Comparison of ENCODE assay signal across 16 cellular contexts in the genomic region with DNA sequence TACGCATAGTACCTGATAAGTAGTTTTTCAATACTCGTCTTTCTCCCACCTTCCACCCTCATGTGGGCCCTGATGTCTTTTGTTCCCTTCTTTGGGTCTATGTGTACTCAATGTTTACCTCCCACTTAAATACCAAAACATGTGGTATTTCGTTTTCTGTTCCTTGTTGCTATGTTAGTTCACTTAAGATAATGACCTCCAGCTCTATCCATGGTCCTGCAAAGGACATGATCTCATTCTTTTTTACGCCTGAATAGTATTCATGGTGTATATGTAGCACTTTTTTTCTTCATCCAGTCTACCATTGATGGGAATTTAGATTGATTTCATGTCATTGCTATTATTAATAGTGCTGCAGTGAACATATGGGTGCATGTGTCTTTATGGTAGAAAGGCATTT.
DNase-seq lines count a peak whose midpoint lies in the region; ATAC-seq and TF ChIP-seq lines count a peak whose summit lies in the region.
"Had no signal": no experiment of that assay in that cellular context is flagged by ENCODE, and none has a peak within 500 bp of the region (broad histone marks: within the 10 kb centered on the region; RNA-seq: fewer than 3 reads in every experiment).

No MANE protein-coding gene starts in this region.

- peaks cover 0 to 11% of the 10 kb centered on the region in 2 experiments; a peak in 2 of 4 replicates for H3K4me1 ChIP-seq in SK-N-SH (ENCODE audit: control insufficient read depth in 1 of 2, insufficient read depth in 2 of 2, low read depth in 1 of 2, low read length in 1 of 2)
- H3K4me1 ChIP-seq: Caco-2 had no signal

- H3K27ac ChIP-seq in SK-N-SH (ENCODE audit: low read depth in 2 of 2, low read length in 1 of 2) = no peak overlapping the region
- H3K27ac ChIP-seq: 22Rv1, BLaER1, C4-2B had no signal

- H3K4me2 ChIP-seq in SK-N-SH = no peak overlapping the region
- H3K4me2 ChIP-seq: BLaER1 had no signal

- no peak overlapping the region for H2AFZ ChIP-seq in SK-N-SH (ENCODE audit: low read depth)

- TF ChIP-seq CTCF in SK-N-SH (IDR thresholded peaks at IDR 0.05) = no peak

- no peaks in the 10 kb centered on the region for H3K9me2 ChIP-seq in SK-N-SH

- H4K20me1 ChIP-seq in SK-N-SH (ENCODE audit: insufficient read depth) = no peaks in the 10 kb centered on the region
- H4K20me1 ChIP-seq: BLaER1 had no signal

- H3K36me3 ChIP-seq in SK-N-SH (replicated peaks in 1 of 2; ENCODE audit: control insufficient read depth in 1 of 2, insufficient read depth in 2 of 2, low read length in 1 of 2) = no peaks in the 10 kb centered on the region
- H3K36me3 ChIP-seq: BLaER1 had no signal

- no peaks in the 10 kb centered on the region for H3F3A ChIP-seq in SK-N-SH (replicated peaks; ENCODE audit: insufficient read depth)

- no peak overlapping the region for H3K4me3 ChIP-seq in SK-N-SH (ENCODE audit: low read depth in 2 of 2, low read length in 1 of 2)
- H3K4me3 ChIP-seq: BLaER1 had no signal

- WGBS in SK-N-SH (ENCODE audit: low lambda C conversion rate) = 73% methylated on average over 4 of the region's 4 CpGs

- POLR2A ChIA-PET in SK-N-SH (lab: Yijun Ruan, JAX) = no interaction called here

- no peaks in the 10 kb centered on the region for H3K79me2 ChIP-seq in SK-N-SH (ENCODE audit: insufficient read depth)

- H3K9me3 ChIP-seq in SK-N-SH = no peaks in the 10 kb centered on the region
- H3K9me3 ChIP-seq: BLaER1, Caco-2 had no signal

- no peak for TF ChIP-seq RAD21 in SK-N-SH (IDR thresholded peaks at IDR 0.05; ENCODE audit: low read length)

- CTCF ChIA-PET in SK-N-SH (lab: Yijun Ruan, JAX) = no interaction called here

- H3K9ac ChIP-seq in SK-N-SH = no peak overlapping the region
- H3K9ac ChIP-seq: BLaER1 had no signal

- DNase-seq in SK-N-SH (no peak), amniotic epithelial cell (ENCODE audit: low read depth) (peak; percentile 1), renal cortical epithelial cell (ENCODE audit: low read depth) (peak; percentile 8), hepatic stellate cell (ENCODE audit: low spot score) (no peak), amniotic stem cell (lab: John Stamatoyannopoulos, UW) (no peak)
- DNase-seq: Caco-2; CD4-positive, CD25-positive, alpha-beta regulatory T cell; CD8-positive, alpha-beta T cell; DMS153; DND-41; H7; HCEC 1CT had no signal

- no peak for ATAC-seq in SK-N-SH treated with all-trans-retinoic acid at 6 μM for 48 hours
- ATAC-seq: CD8-positive, alpha-beta T cell had no signal

- TF ChIP-seq EP300 in SK-N-SH (IDR thresholded peaks at IDR 0.05; ENCODE audit: borderline replicate concordance in 1 of 2, low read depth in 1 of 2, low read length in 1 of 2) = no peak

- H3K27me3 ChIP-seq in SK-N-SH (ENCODE audit: insufficient read depth) = no peaks in the 10 kb centered on the region
- H3K27me3 ChIP-seq: BLaER1 had no signal

TF ChIP-seq in SK-N-SH, 30 proteins besides CTCF, POLR2A, EP300 and RAD21:
- no peak for TF ChIP-seq CHD2 (IDR thresholded peaks at IDR 0.05; ENCODE audit: low read length, partially characterized antibody)
- TF ChIP-seq REST (IDR thresholded peaks at IDR 0.05; ENCODE audit: low read depth, low read length) = peak; percentile 53; the same call in 1 of the 2 replicates

TF ChIP-seq in SK-N-SH treated with all-trans-retinoic acid at 6 μM for 48 hours, 23 proteins besides CTCF, POLR2A, EP300 and RAD21:
- TF ChIP-seq, protein P1, sequence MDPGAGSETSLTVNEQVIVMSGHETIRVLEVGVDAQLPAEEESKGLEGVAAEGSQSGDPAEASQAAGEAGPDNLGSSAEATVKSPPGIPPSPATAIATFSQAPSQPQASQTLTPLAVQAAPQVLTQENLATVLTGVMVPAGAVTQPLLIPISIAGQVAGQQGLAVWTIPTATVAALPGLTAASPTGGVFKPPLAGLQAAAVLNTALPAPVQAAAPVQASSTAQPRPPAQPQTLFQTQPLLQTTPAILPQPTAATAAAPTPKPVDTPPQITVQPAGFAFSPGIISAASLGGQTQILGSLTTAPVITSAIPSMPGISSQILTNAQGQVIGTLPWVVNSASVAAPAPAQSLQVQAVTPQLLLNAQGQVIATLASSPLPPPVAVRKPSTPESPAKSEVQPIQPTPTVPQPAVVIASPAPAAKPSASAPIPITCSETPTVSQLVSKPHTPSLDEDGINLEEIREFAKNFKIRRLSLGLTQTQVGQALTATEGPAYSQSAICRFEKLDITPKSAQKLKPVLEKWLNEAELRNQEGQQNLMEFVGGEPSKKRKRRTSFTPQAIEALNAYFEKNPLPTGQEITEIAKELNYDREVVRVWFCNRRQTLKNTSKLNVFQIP (CRISPR knock-in tag; IDR thresholded peaks at IDR 0.05; ENCODE audit: borderline replicate concordance, low read depth) = no peak
- no peak for TF ChIP-seq OSR1 (CRISPR knock-in tag; IDR thresholded peaks at IDR 0.05)
- no peak for TF ChIP-seq ZNF70 (CRISPR knock-in tag; IDR thresholded peaks at IDR 0.05)
- TF ChIP-seq ZNF8 (CRISPR knock-in tag; IDR thresholded peaks at IDR 0.05) = no peak
- no peak for TF ChIP-seq CSDC2 (CRISPR knock-in tag; IDR thresholded peaks at IDR 0.05)
- no peak for TF ChIP-seq ZFP30 (CRISPR knock-in tag; IDR thresholded peaks at IDR 0.05)
- no peak for TF ChIP-seq ISL1 (CRISPR knock-in tag; IDR thresholded peaks at IDR 0.05)
- no peak for TF ChIP-seq ZNF565 (CRISPR knock-in tag; conservative IDR thresholded peaks at IDR 0.05; ENCODE audit: low read depth)
- no peak for TF ChIP-seq TSHZ2 (CRISPR knock-in tag; IDR thresholded peaks at IDR 0.05)
- TF ChIP-seq, protein P2, sequence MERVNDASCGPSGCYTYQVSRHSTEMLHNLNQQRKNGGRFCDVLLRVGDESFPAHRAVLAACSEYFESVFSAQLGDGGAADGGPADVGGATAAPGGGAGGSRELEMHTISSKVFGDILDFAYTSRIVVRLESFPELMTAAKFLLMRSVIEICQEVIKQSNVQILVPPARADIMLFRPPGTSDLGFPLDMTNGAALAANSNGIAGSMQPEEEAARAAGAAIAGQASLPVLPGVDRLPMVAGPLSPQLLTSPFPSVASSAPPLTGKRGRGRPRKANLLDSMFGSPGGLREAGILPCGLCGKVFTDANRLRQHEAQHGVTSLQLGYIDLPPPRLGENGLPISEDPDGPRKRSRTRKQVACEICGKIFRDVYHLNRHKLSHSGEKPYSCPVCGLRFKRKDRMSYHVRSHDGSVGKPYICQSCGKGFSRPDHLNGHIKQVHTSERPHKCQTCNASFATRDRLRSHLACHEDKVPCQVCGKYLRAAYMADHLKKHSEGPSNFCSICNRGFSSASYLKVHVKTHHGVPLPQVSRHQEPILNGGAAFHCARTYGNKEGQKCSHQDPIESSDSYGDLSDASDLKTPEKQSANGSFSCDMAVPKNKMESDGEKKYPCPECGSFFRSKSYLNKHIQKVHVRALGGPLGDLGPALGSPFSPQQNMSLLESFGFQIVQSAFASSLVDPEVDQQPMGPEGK (CRISPR knock-in tag; IDR thresholded peaks at IDR 0.05; ENCODE audit: borderline replicate concordance) = no peak
- TF ChIP-seq ESRRG (CRISPR knock-in tag; IDR thresholded peaks at IDR 0.05) = no peak
- no peak for TF ChIP-seq BACH2 (CRISPR knock-in tag; IDR thresholded peaks at IDR 0.05; ENCODE audit: borderline replicate concordance)
- no peak for TF ChIP-seq TOX (CRISPR knock-in tag; IDR thresholded peaks at IDR 0.05; ENCODE audit: borderline replicate concordance)
- no peak for TF ChIP-seq ARNTL (CRISPR knock-in tag; IDR thresholded peaks at IDR 0.05; ENCODE audit: borderline replicate concordance, low read depth)
TF ChIP-seq in SK-N-SH treated with all-trans-retinoic acid at 6 μM for 48 hours: peak in this region for 0.

Comparison
In these comparisons a context has a peak if more than half of its experiments do, and no peak if none do; other contexts are left out.
1. DNase-seq: peak in amniotic epithelial cell (single experiment) and renal cortical epithelial cell (single experiment); none in SK-N-SH (single experiment), hepatic stellate cell (single experiment) and amniotic stem cell (single experiment).